In the genomic region with DNA sequence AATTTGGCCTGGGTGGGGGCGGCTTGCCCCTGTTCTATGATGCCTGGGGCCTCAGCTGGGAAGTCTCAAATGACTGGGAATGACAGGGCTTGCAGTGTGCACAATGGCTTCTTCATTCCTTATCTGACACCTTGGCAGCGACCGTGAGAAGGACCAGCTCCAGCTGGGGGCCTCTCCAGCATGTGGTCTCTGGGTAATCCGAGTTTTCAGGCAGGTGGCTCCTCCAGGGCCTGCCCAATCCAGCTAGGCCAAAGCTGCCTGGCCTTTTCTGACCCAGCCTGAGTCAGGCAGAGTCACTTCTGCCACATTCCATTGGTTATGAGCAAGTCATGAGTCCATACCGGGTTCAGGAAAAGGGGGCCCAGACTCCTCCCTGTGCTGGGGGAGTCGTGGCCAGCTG, we compare ENCODE assay signal across 18 cellular contexts.
DNase-seq lines count a peak whose midpoint lies in the region; ATAC-seq, FAIRE-seq and TF ChIP-seq lines count a peak whose summit lies in the region.
"Had no signal": no experiment of that assay in that cellular context is flagged by ENCODE, and none has a peak within 500 bp of the region (broad histone marks: within the 10 kb centered on the region; RNA-seq: fewer than 3 reads in every experiment).

No MANE protein-coding gene starts in this region.

- H3K4me3 ChIP-seq in heart right ventricle (no peak overlapping the region), left ventricle myocardium inferior (no peak overlapping the region), astrocyte (ENCODE audit: insufficient read depth, low read depth, low read length) (no peak overlapping the region), right cardiac atrium (ENCODE audit: low read length) (no peak overlapping the region)
- H3K4me3 ChIP-seq: breast epithelium, gastrocnemius medialis had no signal

- no peak overlapping the region for H3K9ac ChIP-seq in astrocyte (ENCODE audit: low read length)

- no peak overlapping the region for H3K27ac ChIP-seq in heart right ventricle
- H3K27ac ChIP-seq in left ventricle myocardium inferior (replicated peaks): no peak overlapping the region
- peak overlapping the region; percentile 54 for H3K27ac ChIP-seq in astrocyte (ENCODE audit: low read depth, low read length)
- no peak overlapping the region for H3K27ac ChIP-seq in right cardiac atrium (ENCODE audit: low read length)
- H3K27ac ChIP-seq: breast epithelium, gastrocnemius medialis had no signal

- no peaks in the 10 kb centered on the region for H3K36me3 Mint-ChIP-seq in astrocyte (ENCODE audit: low read depth, unreplicated experiment)
- H3K36me3 Mint-ChIP-seq in activated naive CD8-positive, alpha-beta T cell treated with anti-CD3 and anti-CD28 coated beads, Interleukin-2, amount 50 U/mL, for 24 hours (ENCODE audit: low read depth): no peaks in the 10 kb centered on the region
- H3K36me3 Mint-ChIP-seq: stimulated activated naive B cell treated with anti-CD40 and anti-IgM and Interleukin-4, amounts not matched to agents 10 μg/mL and 1 μg/mL and 100 μg/mL, for 72 hours had no signal

- H3K36me3 ChIP-seq in heart right ventricle: no peaks in the 10 kb centered on the region
- H3K36me3 ChIP-seq in left ventricle myocardium inferior: no peaks in the 10 kb centered on the region
- no peaks in the 10 kb centered on the region for H3K36me3 ChIP-seq in astrocyte (ENCODE audit: insufficient read depth, low read length)
- H3K36me3 ChIP-seq: breast epithelium, gastrocnemius medialis had no signal

- no peaks in the 10 kb centered on the region for H3K9me3 Mint-ChIP-seq in astrocyte (ENCODE audit: unreplicated experiment)
- H3K9me3 Mint-ChIP-seq in activated naive CD8-positive, alpha-beta T cell treated with anti-CD3 and anti-CD28 coated beads, Interleukin-2, amount 50 U/mL, for 24 hours: no peaks in the 10 kb centered on the region
- H3K9me3 Mint-ChIP-seq: activated naive CD4-positive, alpha-beta T cell treated with anti-CD3 and anti-CD28 coated beads for 36 hours; T-helper 2 cell treated with Interferon-gamma antibody and Interleukin-4, amounts not matched to agents 5 μg/mL and 100 μg/mL, for 36 hours had no signal

- no peaks in the 10 kb centered on the region for H3K79me2 ChIP-seq in astrocyte (ENCODE audit: insufficient read depth, low read length)

- H3K4me1 ChIP-seq in heart right ventricle (no peaks in the 10 kb centered on the region), left ventricle myocardium inferior (peaks cover 6% of the 10 kb centered on the region), astrocyte (ENCODE audit: insufficient read depth, low read length) (peaks cover 22% of the 10 kb centered on the region), right cardiac atrium (ENCODE audit: control insufficient read depth, insufficient read depth, low read length) (no peaks in the 10 kb centered on the region)
- H3K4me1 ChIP-seq: breast epithelium, gastrocnemius medialis had no signal

- peak overlapping the region; percentile 89 for H3K27ac Mint-ChIP-seq in astrocyte (ENCODE audit: unreplicated experiment)
- H3K27ac Mint-ChIP-seq in activated naive CD8-positive, alpha-beta T cell treated with anti-CD3 and anti-CD28 coated beads, Interleukin-2, amount 50 U/mL, for 24 hours: no peak overlapping the region
- H3K27ac Mint-ChIP-seq: activated CD4-positive, alpha-beta T cell treated with anti-CD3 and anti-CD28 coated beads for 36 hours; activated naive CD4-positive, alpha-beta T cell treated with anti-CD3 and anti-CD28 coated beads for 36 hours; stimulated activated naive B cell treated with anti-CD40 and anti-IgM and Interleukin-4, amounts not matched to agents 10 μg/mL and 1 μg/mL and 100 μg/mL, for 72 hours; T-helper 2 cell treated with Interferon-gamma antibody and Interleukin-4, amounts not matched to agents 5 μg/mL and 100 μg/mL, for 36 hours had no signal

- FAIRE-seq in astrocyte (lab: Jason Lieb, UNC): no peak
- FAIRE-seq in urothelium cell line (lab: Jason Lieb, UNC): no peak
- FAIRE-seq: G401.6 had no signal

- H3K27me3 Mint-ChIP-seq in astrocyte (ENCODE audit: low read depth, unreplicated experiment): no peaks in the 10 kb centered on the region
- no peaks in the 10 kb centered on the region for H3K27me3 Mint-ChIP-seq in activated naive CD8-positive, alpha-beta T cell treated with anti-CD3 and anti-CD28 coated beads, Interleukin-2, amount 50 U/mL, for 24 hours
- H3K27me3 Mint-ChIP-seq: stimulated activated naive B cell treated with anti-CD40 and anti-IgM and Interleukin-4, amounts not matched to agents 10 μg/mL and 1 μg/mL and 100 μg/mL, for 72 hours had no signal

- 37 to 52% methylated on average over 6 of the region's 6 CpGs for WGBS in heart right ventricle, 2 donors
- 35% methylated on average over 6 of the region's 6 CpGs for WGBS in right cardiac atrium

- DNase-seq in heart right ventricle (no peak), left ventricle myocardium inferior (no peak), astrocyte (ENCODE audit: low read depth) (peak; percentile 80), right cardiac atrium (peak in 1 of 3 donors; percentile 49), urothelium cell line (ENCODE audit: low spot score) (peak; percentile 34), NCI-H526 (lab: John Stamatoyannopoulos, UW) (no peak), NCI-H1436 treated with DMSO at 0.1 percent for 48 hours (lab: John Stamatoyannopoulos, UW) (no peak)
- no peak for DNase-seq in activated naive CD8-positive, alpha-beta T cell treated with anti-CD3 and anti-CD28 coated beads, Interleukin-2, amount 50 U/mL, for 24 hours
- DNase-seq: activated CD4-positive, alpha-beta T cell treated with anti-CD3 and anti-CD28 coated beads for 36 hours; activated naive CD4-positive, alpha-beta T cell treated with anti-CD3 and anti-CD28 coated beads for 36 hours; gastrocnemius medialis; NCI-H1105; NCI-H2227 treated with DMSO at 0.1 percent for 48 hours; SIG-M5; stimulated activated naive B cell treated with anti-CD40 and anti-IgM and Interleukin-4, amounts not matched to agents 10 μg/mL and 1 μg/mL and 100 μg/mL, for 72 hours had no signal

- peak overlapping the region; percentile 0 for H2AFZ ChIP-seq in astrocyte (ENCODE audit: low read depth, low read length)

- peaks cover 39% of the 10 kb centered on the region for H3K4me1 Mint-ChIP-seq in astrocyte (ENCODE audit: low read depth, unreplicated experiment)
- no peaks in the 10 kb centered on the region for H3K4me1 Mint-ChIP-seq in activated naive CD8-positive, alpha-beta T cell treated with anti-CD3 and anti-CD28 coated beads, Interleukin-2, amount 50 U/mL, for 24 hours
- H3K4me1 Mint-ChIP-seq: activated CD4-positive, alpha-beta T cell treated with anti-CD3 and anti-CD28 coated beads for 36 hours; stimulated activated naive B cell treated with anti-CD40 and anti-IgM and Interleukin-4, amounts not matched to agents 10 μg/mL and 1 μg/mL and 100 μg/mL, for 72 hours had no signal

- peak in 5 of 8 donors; percentile 11 to 52 (median 33) for ATAC-seq in heart right ventricle
- ATAC-seq in right cardiac atrium: peak; percentile 31 to 68
- ATAC-seq in activated naive CD8-positive, alpha-beta T cell treated with anti-CD3 and anti-CD28 coated beads, Interleukin-2, amount 50 U/mL, for 24 hours: no peak
- ATAC-seq: activated CD4-positive, alpha-beta T cell treated with anti-CD3 and anti-CD28 coated beads for 36 hours; gastrocnemius medialis; stimulated activated naive B cell treated with anti-CD40 and anti-IgM and Interleukin-4, amounts not matched to agents 10 μg/mL and 1 μg/mL and 100 μg/mL, for 72 hours had no signal

- peak overlapping the region; percentile 43 for H3K4me2 ChIP-seq in astrocyte (ENCODE audit: low read length)

- no peak for TF ChIP-seq CTCF in heart right ventricle (IDR thresholded peaks at IDR 0.05)
- no peak for TF ChIP-seq CTCF in left ventricle myocardium inferior (IDR thresholded peaks at IDR 0.05; ENCODE audit: borderline replicate concordance)
- no peak for TF ChIP-seq CTCF in astrocyte (IDR thresholded peaks at IDR 0.05; ENCODE audit: insufficient read depth, low read depth, low read length)

- peak overlapping the region; percentile 36 for H3K4me3 Mint-ChIP-seq in astrocyte (ENCODE audit: unreplicated experiment)
- H3K4me3 Mint-ChIP-seq in activated naive CD8-positive, alpha-beta T cell treated with anti-CD3 and anti-CD28 coated beads, Interleukin-2, amount 50 U/mL, for 24 hours: no peak overlapping the region
- H3K4me3 Mint-ChIP-seq: activated CD4-positive, alpha-beta T cell treated with anti-CD3 and anti-CD28 coated beads for 36 hours; activated naive CD4-positive, alpha-beta T cell treated with anti-CD3 and anti-CD28 coated beads for 36 hours; stimulated activated naive B cell treated with anti-CD40 and anti-IgM and Interleukin-4, amounts not matched to agents 10 μg/mL and 1 μg/mL and 100 μg/mL, for 72 hours; T-helper 2 cell treated with Interferon-gamma antibody and Interleukin-4, amounts not matched to agents 5 μg/mL and 100 μg/mL, for 36 hours had no signal

- intact Hi-C loops in heart right ventricle (cut with DNase I): no loop called here
- intact Hi-C loops in left ventricle myocardium inferior (cut with micrococcal nuclease): no loop called here
- intact Hi-C loops in right cardiac atrium (cut with DNase I): no loop called here

- no peaks in the 10 kb centered on the region for H4K20me1 ChIP-seq in astrocyte (ENCODE audit: insufficient read depth, low read length)

- H3K27me3 ChIP-seq in heart right ventricle: peaks cover 0 to 4% (median 0%) of the 10 kb centered on the region in 7 donors
- peaks cover 6% of the 10 kb centered on the region for H3K27me3 ChIP-seq in left ventricle myocardium inferior (ENCODE audit: low read depth)
- H3K27me3 ChIP-seq in astrocyte (ENCODE audit: insufficient read depth, low read length): no peaks in the 10 kb centered on the region
- H3K27me3 ChIP-seq in right cardiac atrium (ENCODE audit: control insufficient read depth, insufficient read depth): no peaks in the 10 kb centered on the region
- H3K27me3 ChIP-seq: breast epithelium, gastrocnemius medialis had no signal

- H3K9me3 ChIP-seq in heart right ventricle (no peaks in the 10 kb centered on the region), left ventricle myocardium inferior (replicated peaks) (no peaks in the 10 kb centered on the region), astrocyte (ENCODE audit: insufficient read depth, low read depth, low read length) (no peaks in the 10 kb centered on the region), right cardiac atrium (ENCODE audit: control insufficient read depth, low read length) (no peaks in the 10 kb centered on the region)
- H3K9me3 ChIP-seq: breast epithelium, gastrocnemius medialis had no signal

Comparison
In these comparisons a context has a peak if more than half of its experiments do, and no peak if none do; other contexts are left out.
1. DNase-seq: peak in astrocyte (single experiment) and urothelium cell line (single experiment); none in heart right ventricle (0 of 2), left ventricle myocardium inferior (single experiment), NCI-H526 (0 of 2), activated naive CD8-positive, alpha-beta T cell treated with anti-CD3 and anti-CD28 coated beads, Interleukin-2, amount 50 U/mL, for 24 hours (single experiment) and NCI-H1436 treated with DMSO at 0.1 percent for 48 hours (single experiment).